ENCODE assay signal across 8 cellular contexts in the genomic region with DNA sequence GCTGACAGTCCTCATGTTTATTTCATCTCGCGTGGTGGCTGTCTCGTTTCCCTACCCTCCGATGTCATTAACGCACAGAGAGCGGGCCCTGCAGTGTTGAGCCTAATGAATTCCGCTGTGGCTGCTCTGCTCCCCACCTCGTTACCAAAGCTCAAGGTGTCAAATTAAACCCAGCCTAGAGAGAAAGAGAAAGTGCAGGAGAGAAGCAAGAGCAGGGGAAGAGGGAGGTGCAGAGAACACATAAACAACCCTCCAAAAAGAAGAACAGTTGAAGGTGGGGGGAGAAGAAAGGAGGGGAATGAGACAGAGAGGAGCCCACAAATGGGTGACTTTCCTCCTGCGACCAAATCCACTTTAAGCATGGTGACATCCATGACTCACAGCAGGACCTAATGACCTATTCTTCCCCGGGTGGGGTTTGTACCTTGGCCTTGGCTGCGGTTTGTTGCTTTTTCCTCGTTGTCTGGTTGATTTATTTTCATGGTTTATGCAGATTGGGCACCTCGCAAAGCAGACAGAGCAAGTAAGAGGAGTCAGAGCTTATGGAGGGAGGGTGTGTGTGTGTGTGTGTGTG.
DNase-seq lines count a peak whose midpoint lies in the region; ATAC-seq and TF ChIP-seq lines count a peak whose summit lies in the region.

No MANE protein-coding gene starts in this region.

- H3K27me3 Mint-ChIP-seq in activated naive CD4-positive, alpha-beta T cell treated with anti-CD3 and anti-CD28 coated beads, Interleukin-2, amount 50 U/mL, for 24 hours, result peaks cover 3% of the 10 kb centered on the region
- peaks cover 4% of the 10 kb centered on the region for H3K27me3 Mint-ChIP-seq in activated naive CD4-positive, alpha-beta T cell treated with anti-CD3 and anti-CD28 coated beads for 36 hours (ENCODE audit: low read depth)
- H3K27me3 Mint-ChIP-seq in type B pancreatic cell, result no peaks in the 10 kb centered on the region

- intact Hi-C loops in activated naive CD4-positive, alpha-beta T cell treated with anti-CD3 and anti-CD28 coated beads for 36 hours (cut with micrococcal nuclease), result no loop called here
- intact Hi-C loops in left colon (cut with DNase I, micrococcal nuclease), result no loop called here

- no peaks in the 10 kb centered on the region for H3K36me3 Mint-ChIP-seq in activated naive CD4-positive, alpha-beta T cell treated with anti-CD3 and anti-CD28 coated beads, Interleukin-2, amount 50 U/mL, for 24 hours
- no peaks in the 10 kb centered on the region for H3K36me3 Mint-ChIP-seq in activated naive CD4-positive, alpha-beta T cell treated with anti-CD3 and anti-CD28 coated beads for 36 hours (ENCODE audit: low read depth)
- peaks cover 32% of the 10 kb centered on the region for H3K36me3 Mint-ChIP-seq in type B pancreatic cell

- H3K4me3 ChIP-seq in MG63, result no peak overlapping the region

- no peak overlapping the region for H3K4me3 Mint-ChIP-seq in activated naive CD4-positive, alpha-beta T cell treated with anti-CD3 and anti-CD28 coated beads, Interleukin-2, amount 50 U/mL, for 24 hours
- no peak overlapping the region for H3K4me3 Mint-ChIP-seq in activated naive CD4-positive, alpha-beta T cell treated with anti-CD3 and anti-CD28 coated beads for 36 hours
- peak overlapping the region; percentile 81 for H3K4me3 Mint-ChIP-seq in type B pancreatic cell

- TF ChIP-seq CTCF in type B pancreatic cell (conservative IDR thresholded peaks at IDR 0.05), result no peak

- H3K27ac Mint-ChIP-seq in activated naive CD4-positive, alpha-beta T cell treated with anti-CD3 and anti-CD28 coated beads, Interleukin-2, amount 50 U/mL, for 24 hours, result peak overlapping the region; percentile 65
- H3K27ac Mint-ChIP-seq in activated naive CD4-positive, alpha-beta T cell treated with anti-CD3 and anti-CD28 coated beads for 36 hours, result no peak overlapping the region
- H3K27ac Mint-ChIP-seq in type B pancreatic cell, result peak overlapping the region; percentile 96

- H3K36me3 ChIP-seq in MG63, result no peaks in the 10 kb centered on the region

- CTCF ChIA-PET in activated naive CD4-positive, alpha-beta T cell treated with anti-CD3 and anti-CD28 coated beads for 36 hours (lab: Charles Lee), result no interaction called here

- no peaks in the 10 kb centered on the region for H3K9me3 ChIP-seq in MG63

- H3K27me3 ChIP-seq in MG63, result no peaks in the 10 kb centered on the region

- no peaks in the 10 kb centered on the region for H3K9me3 Mint-ChIP-seq in activated naive CD4-positive, alpha-beta T cell treated with anti-CD3 and anti-CD28 coated beads, Interleukin-2, amount 50 U/mL, for 24 hours
- H3K9me3 Mint-ChIP-seq in activated naive CD4-positive, alpha-beta T cell treated with anti-CD3 and anti-CD28 coated beads for 36 hours, result no peaks in the 10 kb centered on the region
- peaks cover 5% of the 10 kb centered on the region for H3K9me3 Mint-ChIP-seq in type B pancreatic cell

- peaks cover 3% of the 10 kb centered on the region for H3K4me1 Mint-ChIP-seq in activated naive CD4-positive, alpha-beta T cell treated with anti-CD3 and anti-CD28 coated beads, Interleukin-2, amount 50 U/mL, for 24 hours
- peaks cover 2% of the 10 kb centered on the region for H3K4me1 Mint-ChIP-seq in activated naive CD4-positive, alpha-beta T cell treated with anti-CD3 and anti-CD28 coated beads for 36 hours (ENCODE audit: low read depth)
- peaks cover 66% of the 10 kb centered on the region for H3K4me1 Mint-ChIP-seq in type B pancreatic cell (ENCODE audit: unreplicated experiment)

- no peak for DNase-seq in activated naive CD4-positive, alpha-beta T cell treated with anti-CD3 and anti-CD28 coated beads for 36 hours
- DNase-seq in astrocyte of the hippocampus (ENCODE audit: low read depth, low spot score) (peak; percentile 83), left colon (peak; percentile 52 to 80), type B pancreatic cell (ENCODE audit: extremely low spot score, unreplicated experiment) (no peak), MG63 (no peak), NCI-H2171 (lab: John Stamatoyannopoulos, UW) (no peak), SKM-1 treated with dmso at 0.1 percent for 144 hours (lab: John Stamatoyannopoulos, UW; ENCODE audit: unreplicated experiment) (no peak)

- peak; percentile 87 for ATAC-seq in left colon

Comparison
In these comparisons a context has a peak if more than half of its experiments do, and no peak if none do; other contexts are left out.
1. DNase-seq: peak in astrocyte of the hippocampus (single experiment) and left colon (2 of 2); none in activated naive CD4-positive, alpha-beta T cell treated with anti-CD3 and anti-CD28 coated beads for 36 hours (single experiment), type B pancreatic cell (single experiment), MG63 (single experiment), NCI-H2171 (single experiment) and SKM-1 treated with dmso at 0.1 percent for 144 hours (single experiment).